Comparison of ENCODE assay signal across 16 cellular contexts in the genomic region with DNA sequence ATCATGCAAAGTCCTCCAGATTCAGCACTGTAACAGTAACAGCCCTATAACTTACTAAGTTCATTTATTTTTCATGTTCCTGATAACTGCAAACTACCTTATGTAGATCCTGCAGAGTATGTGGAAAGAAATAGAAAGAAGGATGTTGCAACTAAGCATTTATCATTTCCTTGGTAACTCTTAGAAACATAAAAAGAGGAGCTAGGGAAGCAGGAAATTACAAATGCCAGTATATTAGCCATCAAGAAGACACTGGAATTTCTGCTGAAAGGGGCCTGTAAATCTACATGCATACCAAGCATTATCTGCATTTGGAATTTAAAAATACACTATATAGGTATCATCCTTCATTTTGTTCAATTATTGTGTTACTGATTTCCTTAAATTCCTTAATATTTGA.
DNase-seq lines count a peak whose midpoint lies in the region; ATAC-seq and TF ChIP-seq lines count a peak whose summit lies in the region.
"Had no signal": no experiment of that assay in that cellular context is flagged by ENCODE, and none has a peak within 500 bp of the region (broad histone marks: within the 10 kb centered on the region; RNA-seq: fewer than 3 reads in every experiment).

No MANE protein-coding gene starts in this region.

- in situ Hi-C loops in G401 (cut with HindIII; ENCODE audit: low sequenced_read_pairs) = no loop called here

- TF ChIP-seq CTCF in RWPE2 (IDR thresholded peaks at IDR 0.05; ENCODE audit: poor library complexity, severe bottlenecking) (no peak), CD14-positive monocyte (IDR thresholded peaks at IDR 0.05) (no peak)

- H3K27ac Mint-ChIP-seq in CD14-positive monocyte = no peak overlapping the region
- H3K27ac Mint-ChIP-seq: B cell; CD4-positive, alpha-beta memory T cell; H9 had no signal

- peak; percentile 36; the same call in 1 of the 3 replicates for ATAC-seq in RWPE2 (ENCODE audit: low read depth)

- H3K36me3 Mint-ChIP-seq in CD14-positive monocyte = no peaks in the 10 kb centered on the region
- H3K36me3 Mint-ChIP-seq: CD4-positive, alpha-beta memory T cell had no signal

- H3K4me3 Mint-ChIP-seq in CD14-positive monocyte = no peak overlapping the region
- H3K4me3 Mint-ChIP-seq: B cell; CD4-positive, alpha-beta memory T cell; H9 had no signal

- no peaks in the 10 kb centered on the region for H3K4me1 Mint-ChIP-seq in CD14-positive monocyte
- H3K4me1 Mint-ChIP-seq: B cell; CD4-positive, alpha-beta memory T cell; H9 had no signal

- no peaks in the 10 kb centered on the region for H3K27me3 Mint-ChIP-seq in CD14-positive monocyte (ENCODE audit: low read depth in 3 of 3)
- H3K27me3 Mint-ChIP-seq: B cell had no signal

- no peaks in the 10 kb centered on the region for H3K9me3 ChIP-seq in RWPE2 (ENCODE audit: severe bottlenecking)

- intact Hi-C loops in CD14-positive monocyte (cut with micrococcal nuclease) = no loop called here

- TF ChIP-seq POLR2A in erythroblast (IDR thresholded peaks at IDR 0.05; ENCODE audit: low read length) = no peak

- H3K27me3 ChIP-seq in RWPE2 (ENCODE audit: insufficient read depth, poor library complexity, severe bottlenecking) = no peaks in the 10 kb centered on the region

- H3K27ac ChIP-seq in RWPE2 (ENCODE audit: poor library complexity, severe bottlenecking) = no peak overlapping the region

- H3K9me3 Mint-ChIP-seq in CD14-positive monocyte = peaks cover 0 to 3% (median 0%) of the 10 kb centered on the region in 7 donors
- H3K9me3 Mint-ChIP-seq: H9 had no signal

- no peaks in the 10 kb centered on the region for H3K36me3 ChIP-seq in RWPE2 (ENCODE audit: low read depth)

- no peak overlapping the region for H3K4me3 ChIP-seq in RWPE2 (ENCODE audit: severe bottlenecking)

- DNase-seq in AG20443 (ENCODE audit: low spot score) = peak; percentile 19
- DNase-seq in GM03348 (ENCODE audit: low spot score) = peak; percentile 38
- no peak for DNase-seq in RWPE2 (ENCODE audit: low spot score)
- peak; percentile 24 for DNase-seq in kidney tubule cell (ENCODE audit: low spot score)
- no peak for DNase-seq in G401 (ENCODE audit: low spot score)
- no peak for DNase-seq in CD14-positive monocyte (ENCODE audit: low spot score)
- no peak for DNase-seq in erythroblast (lab: John Stamatoyannopoulos, UW)
- DNase-seq: CD4-positive, alpha-beta memory T cell; H9; NCI-H1417 treated with DMSO at 0.1 percent for 48 hours; NCI-H2029; NCI-H2171; NCI-H446 treated with DMSO at 0.1 percent for 48 hours; NK-92 treated with Interleukin-12 subunit alpha and Interleukin-12 subunit beta, amount 100 ng/mL, for 24 hours; SIG-M5 had no signal

- no peaks in the 10 kb centered on the region for H3K4me1 ChIP-seq in RWPE2 (ENCODE audit: insufficient read depth, poor library complexity, severe bottlenecking)

Comparison
In these comparisons a context has a peak if more than half of its experiments do, and no peak if none do; other contexts are left out.
1. DNase-seq: peak in AG20443 (single experiment), GM03348 (single experiment) and kidney tubule cell (single experiment); none in RWPE2 (single experiment), G401 (single experiment), CD14-positive monocyte (single experiment) and erythroblast (0 of 2).